Comparison of ENCODE assay signal across 1 cellular context in genomic region chr3:164851204-164851603, GRCh38.
TF ChIP-seq lines count a peak whose summit lies in the region.

No MANE protein-coding gene starts in this region.

TF ChIP-seq in H1, 55 proteins besides CTCF, POLR2A, EP300 and RAD21:
- TF ChIP-seq POLR2AphosphoS5 (IDR thresholded peaks at IDR 0.05; ENCODE audit: low read depth, low read length) (no peak), ASH2L (IDR thresholded peaks at IDR 0.05; ENCODE audit: low read length) (no peak)
